ENCODE assay signal across 18 cellular contexts in genomic region chr2:195710407-195710806, GRCh38. TPM values are rescaled to one million over a fixed set of nuclear protein-coding genes. Genes with fewer than 3 reads are reported as not detected.
DNase-seq lines count a peak whose midpoint lies in the region; ATAC-seq, FAIRE-seq and TF ChIP-seq lines count a peak whose summit lies in the region.
"Had no signal": no experiment of that assay in that cellular context is flagged by ENCODE, and none has a peak within 500 bp of the region (broad histone marks: within the 10 kb centered on the region; RNA-seq: fewer than 3 reads in every experiment).

No MANE protein-coding gene starts in this region.

- no peak overlapping the region for H3K4me3 Mint-ChIP-seq in GM23338
- no peak overlapping the region for H3K4me3 Mint-ChIP-seq in astrocyte (ENCODE audit: unreplicated experiment)
- H3K4me3 Mint-ChIP-seq: activated naive CD8-positive, alpha-beta T cell; mesothelial cell of epicardium had no signal

- peaks cover 18% of the 10 kb centered on the region for H3K4me1 ChIP-seq in ACC112 (ENCODE audit: control insufficient read depth, insufficient read depth, low read length, unreplicated experiment)
- peaks cover 13% of the 10 kb centered on the region; the same call in 1 of the 2 replicates for H3K4me1 ChIP-seq in GM23338 (ENCODE audit: insufficient read depth)
- peaks cover 3% of the 10 kb centered on the region for H3K4me1 ChIP-seq in astrocyte (ENCODE audit: insufficient read depth, low read length)
- no peaks in the 10 kb centered on the region for H3K4me1 ChIP-seq in testis
- H3K4me1 ChIP-seq: upper lobe of left lung had no signal

- no peak overlapping the region for H3K4me3 ChIP-seq in ACC112 (ENCODE audit: low read depth, low read length)
- no peak overlapping the region for H3K4me3 ChIP-seq in GM23338
- H3K4me3 ChIP-seq in astrocyte (ENCODE audit: insufficient read depth, low read depth, low read length) = no peak overlapping the region
- no peak overlapping the region for H3K4me3 ChIP-seq in foreskin fibroblast (ENCODE audit: low read depth in 1 of 2, low read length in 2 of 2)
- no peak overlapping the region for H3K4me3 ChIP-seq in testis
- H3K4me3 ChIP-seq: heart left ventricle, sigmoid colon, upper lobe of left lung had no signal

- H3K36me3 Mint-ChIP-seq in GM23338 (ENCODE audit: low read depth) (peaks cover 34% of the 10 kb centered on the region), astrocyte (ENCODE audit: low read depth, unreplicated experiment) (peaks cover 2% of the 10 kb centered on the region)

- H3K27me3 ChIP-seq in ACC112 (ENCODE audit: insufficient read depth, low read length) (no peaks in the 10 kb centered on the region), GM23338 (ENCODE audit: insufficient read depth) (no peaks in the 10 kb centered on the region), astrocyte (ENCODE audit: insufficient read depth, low read length) (no peaks in the 10 kb centered on the region), testis (no peaks in the 10 kb centered on the region)
- H3K27me3 ChIP-seq: heart left ventricle, sigmoid colon, upper lobe of left lung had no signal

- no peak for TF ChIP-seq POLR2A in testis (IDR thresholded peaks at IDR 0.05)

- no peaks in the 10 kb centered on the region for H3K79me2 ChIP-seq in ACC112 (ENCODE audit: control insufficient read depth, insufficient read depth, low read length, unreplicated experiment)
- peaks cover 22% of the 10 kb centered on the region for H3K79me2 ChIP-seq in GM23338 (replicated peaks; ENCODE audit: insufficient read depth)
- H3K79me2 ChIP-seq in astrocyte (ENCODE audit: insufficient read depth, low read length) = no peaks in the 10 kb centered on the region

- H3K27ac ChIP-seq in ACC112 (ENCODE audit: low read depth, low read length) (0 out of 2 replicates have a peak overlapping the region, but pooled peaks have one; percentile 22), GM23338 (ENCODE audit: low read depth) (no peak overlapping the region), astrocyte (ENCODE audit: low read depth, low read length) (peak overlapping the region; percentile 43), testis (no peak overlapping the region)
- H3K27ac ChIP-seq: heart left ventricle, sigmoid colon, upper lobe of left lung had no signal

- FAIRE-seq in astrocyte (lab: Jason Lieb, UNC) = no peak
- FAIRE-seq: endometrium had no signal

- no peaks in the 10 kb centered on the region for H3K9me2 ChIP-seq in GM23338 (ENCODE audit: insufficient read depth)

- H4K20me1 ChIP-seq in GM23338 (replicated peaks; ENCODE audit: insufficient read depth) (0 out of 2 replicates have a peak, but pooled peaks cover 5% of the 10 kb centered on the region), astrocyte (ENCODE audit: insufficient read depth, low read length) (no peaks in the 10 kb centered on the region)

- H3K4me2 ChIP-seq in GM23338 = no peak overlapping the region
- no peak overlapping the region for H3K4me2 ChIP-seq in astrocyte (ENCODE audit: low read length)

- WGBS in testis, 2 donors = 81 to 87% methylated on average over 1 of the region's 1 CpG

- H3K9me3 ChIP-seq in astrocyte (ENCODE audit: insufficient read depth, low read depth, low read length) (no peaks in the 10 kb centered on the region), testis (no peaks in the 10 kb centered on the region)
- H3K9me3 ChIP-seq: heart left ventricle, sigmoid colon, upper lobe of left lung had no signal

- no peak for DNase-seq in GM23338 (ENCODE audit: low spot score)
- peak; percentile 70 for DNase-seq in astrocyte (ENCODE audit: low read depth)
- DNase-seq in foreskin fibroblast = peak; percentile 47 to 71
- no peak for DNase-seq in testis
- no peak for DNase-seq in iPS-NIHi7 (ENCODE audit: extremely low spot score)
- DNase-seq: activated CD4-positive, alpha-beta T cell treated with anti-CD3 and anti-CD28 coated beads for 48 hours; heart left ventricle; NCI-H1417 treated with DMSO at 0.1 percent for 48 hours; NCI-H345; sigmoid colon; stimulated activated naive CD4-positive, alpha-beta T cell; upper lobe of left lung had no signal

- intact Hi-C loops in testis (cut with DNase I; ENCODE audit: low total_unique reads) = no loop called here

- H3K9ac ChIP-seq in astrocyte (ENCODE audit: low read length) = no peak overlapping the region

- H3K4me1 Mint-ChIP-seq in GM23338 (peaks cover 20% of the 10 kb centered on the region; the same call in 2 of the 3 replicates), astrocyte (ENCODE audit: low read depth, unreplicated experiment) (peaks cover 7% of the 10 kb centered on the region)

- ATAC-seq in GM23338 = no peak
- no peak for ATAC-seq in GM18517 (IDR thresholded peaks at IDR 0.05; ENCODE audit: unreplicated experiment)
- no peak for ATAC-seq in GM19397 (IDR thresholded peaks at IDR 0.05; ENCODE audit: unreplicated experiment)
- ATAC-seq: heart left ventricle had no signal

- H3K27me3 Mint-ChIP-seq in GM23338 (ENCODE audit: insufficient read depth, low read depth, poor library complexity) (no peaks in the 10 kb centered on the region), astrocyte (ENCODE audit: low read depth, unreplicated experiment) (no peaks in the 10 kb centered on the region)
- H3K27me3 Mint-ChIP-seq: activated naive CD8-positive, alpha-beta T cell had no signal

- H3K27ac Mint-ChIP-seq in GM23338 = peak overlapping the region; percentile 25; the same call in 1 of the 2 replicates
- no peak overlapping the region for H3K27ac Mint-ChIP-seq in astrocyte (ENCODE audit: unreplicated experiment)
- H3K27ac Mint-ChIP-seq: activated naive CD8-positive, alpha-beta T cell; mesothelial cell of epicardium had no signal

- no peaks in the 10 kb centered on the region for H3F3A ChIP-seq in GM23338 (replicated peaks; ENCODE audit: low read depth)

- H3K36me3 ChIP-seq in ACC112 (ENCODE audit: insufficient read depth, low read length) = no peaks in the 10 kb centered on the region; the same call in 1 of the 2 replicates
- H3K36me3 ChIP-seq in GM23338 (ENCODE audit: insufficient read depth) = peaks cover 23% of the 10 kb centered on the region; the same call in 1 of the 2 replicates
- H3K36me3 ChIP-seq in astrocyte (ENCODE audit: insufficient read depth, low read length) = no peaks in the 10 kb centered on the region
- no peaks in the 10 kb centered on the region for H3K36me3 ChIP-seq in testis (ENCODE audit: low read depth, missing control alignments)

- TF ChIP-seq CTCF in GM23338 (conservative IDR thresholded peaks at IDR 0.05; ENCODE audit: low read depth in 2 of 2) = no peak
- no peak for TF ChIP-seq CTCF in astrocyte (IDR thresholded peaks at IDR 0.05; ENCODE audit: insufficient read depth, low read depth, low read length)
- no peak for TF ChIP-seq CTCF in foreskin fibroblast (IDR thresholded peaks at IDR 0.05; ENCODE audit: low read depth, low read length)
- TF ChIP-seq CTCF in testis (IDR thresholded peaks at IDR 0.05) = no peak

- H3K9me3 Mint-ChIP-seq in GM23338 (no peaks in the 10 kb centered on the region), astrocyte (ENCODE audit: unreplicated experiment) (no peaks in the 10 kb centered on the region)

- no peak overlapping the region for H2AFZ ChIP-seq in ACC112 (ENCODE audit: low read length, unreplicated experiment)
- H2AFZ ChIP-seq in GM23338 = no peak overlapping the region
- H2AFZ ChIP-seq in astrocyte (ENCODE audit: low read depth, low read length) = no peak overlapping the region

TF ChIP-seq in GM23338, 12 proteins besides CTCF, POLR2A, EP300 and RAD21 (continues in another document):
- TF ChIP-seq NANOG (IDR thresholded peaks at IDR 0.05; ENCODE audit: borderline replicate concordance) = no peak

RNA-seq across cellular contexts. Expression of gene SLC39A10, which starts 53.4 kb away (rescaled TPM):
- 261 and 263 TPM in 2 replicates for total RNA-seq in GM23338 (2014; rRNA removed; shearing (Covaris generic))
- polyA plus RNA-seq in GM23338 (2016; fragmentation: Nextera tagmentation; extraction: Ambion mirVana) (344 and 356 TPM in 2 replicates), testis (ENCODE audit: insufficient read depth, low read depth, low replicate concordance) (23.3 TPM)
- total RNA-seq in astrocyte (90.2 and 96.2 TPM in 2 replicates), testis (10 to 100 TPM; 34.7 to 43.4 TPM)

Comparison
In these comparisons a context has a peak if more than half of its experiments do, and no peak if none do; other contexts are left out.
1. H3K27ac ChIP-seq: peak in ACC112 (single experiment) and astrocyte (single experiment); none in GM23338 (single experiment) and testis (0 of 2).
2. DNase-seq: peak in astrocyte (single experiment) and foreskin fibroblast (2 of 2); none in GM23338 (single experiment), testis (single experiment) and iPS-NIHi7 (single experiment).